Comparison of ENCODE assay signal across 18 cellular contexts in genomic region chr15:71892335-71892734, GRCh38.
DNase-seq lines count a peak whose midpoint lies in the region; ATAC-seq and TF ChIP-seq lines count a peak whose summit lies in the region.
"Had no signal": no experiment of that assay in that cellular context is flagged by ENCODE, and none has a peak within 500 bp of the region (broad histone marks: within the 10 kb centered on the region; RNA-seq: fewer than 3 reads in every experiment).

No MANE protein-coding gene starts in this region.

- H3K4me3 ChIP-seq in HEK293 (ENCODE audit: low read depth, low read length) (no peak overlapping the region), PC-3 (ENCODE audit: low read length) (no peak overlapping the region), mucosa of descending colon (no peak overlapping the region), aorta (ENCODE audit: low read length in 2 of 2) (no peak overlapping the region)
- H3K4me3 ChIP-seq: GM12878, GM23248, HAP-1 had no signal

- POLR2A ChIA-PET in HEK293 (lab: Yijun Ruan, JAX) (no interaction called here), PC-3 (lab: Charles Lee; ENCODE audit: unreplicated experiment) (no interaction called here)

- CTCF ChIA-PET in HEK293 (lab: Yijun Ruan, JAX) (interaction anchor here (1.0 kb wide), 1 partner anchor 36 kb away, joined by 3 read pairs; no protein-coding TSS in a partner anchor), PC-3 (lab: Charles Lee) (no interaction called here)
- CTCF ChIA-PET in activated naive CD4-positive, alpha-beta T cell treated with anti-CD3 and anti-CD28 coated beads, Interleukin-2, amount 10 ng/mL, durations not matched to agents 7 days and 5 days (lab: Charles Lee) = no interaction called here

- ATAC-seq in PC-3 (peak; percentile 66; the same call in 1 of the 2 replicates), mucosa of descending colon (peak; percentile 83), aorta (ENCODE audit: low FRiP score) (no peak)
- ATAC-seq: GM12878 had no signal

- no peaks in the 10 kb centered on the region for H3K79me2 ChIP-seq in PC-3 (ENCODE audit: low read length)

- 82 to 87% methylated on average over 3 of the region's 3 CpGs for WGBS in aorta, 2 donors

- H3K4me1 ChIP-seq in HEK293 (ENCODE audit: control insufficient read depth, insufficient read depth, low read length) = 0 out of 2 replicates have a peak, but pooled peaks cover 4% of the 10 kb centered on the region
- 0 out of 2 replicates have a peak, but pooled peaks cover 4% of the 10 kb centered on the region for H3K4me1 ChIP-seq in PC-3 (ENCODE audit: insufficient read depth, low read length)
- peaks cover 3% of the 10 kb centered on the region for H3K4me1 ChIP-seq in mucosa of descending colon (ENCODE audit: low read depth)
- H3K4me1 ChIP-seq in aorta (ENCODE audit: control insufficient read depth in 1 of 2, insufficient read depth in 2 of 2, low read length in 2 of 2) = peaks cover 0 to 2% of the 10 kb centered on the region in 2 donors
- H3K4me1 ChIP-seq: Caco-2, HAP-1 had no signal

- no peak overlapping the region for H3K4me2 ChIP-seq in PC-3 (ENCODE audit: low read length)
- H3K4me2 ChIP-seq: KMS-11 had no signal

- H3F3A ChIP-seq in PC-3 (ENCODE audit: low read length, unreplicated experiment) = no peaks in the 10 kb centered on the region

- H3K27ac Mint-ChIP-seq in activated naive CD4-positive, alpha-beta T cell treated with anti-CD3 and anti-CD28 coated beads, Interleukin-2, amount 10 ng/mL, durations not matched to agents 7 days and 5 days = no peak overlapping the region
- H3K27ac Mint-ChIP-seq in type B pancreatic cell = no peak overlapping the region
- H3K27ac Mint-ChIP-seq: CD4-positive, alpha-beta T cell had no signal

- no peaks in the 10 kb centered on the region for H3K9me3 Mint-ChIP-seq in activated naive CD4-positive, alpha-beta T cell treated with anti-CD3 and anti-CD28 coated beads, Interleukin-2, amount 10 ng/mL, durations not matched to agents 7 days and 5 days
- no peaks in the 10 kb centered on the region for H3K9me3 Mint-ChIP-seq in type B pancreatic cell
- H3K9me3 Mint-ChIP-seq: CD4-positive, alpha-beta T cell had no signal

- H3K9ac ChIP-seq in PC-3 (ENCODE audit: low read length) = no peak overlapping the region
- H3K9ac ChIP-seq: GM23248, KMS-11 had no signal

- H3K4me1 Mint-ChIP-seq in activated naive CD4-positive, alpha-beta T cell treated with anti-CD3 and anti-CD28 coated beads, Interleukin-2, amount 10 ng/mL, durations not matched to agents 7 days and 5 days = no peaks in the 10 kb centered on the region
- H3K4me1 Mint-ChIP-seq in type B pancreatic cell (ENCODE audit: unreplicated experiment) = no peaks in the 10 kb centered on the region

- no peak overlapping the region for H2AFZ ChIP-seq in PC-3 (ENCODE audit: low read length)
- H2AFZ ChIP-seq: GM23248 had no signal

- no peaks in the 10 kb centered on the region for H4K20me1 ChIP-seq in PC-3 (ENCODE audit: low read length)

- H3K36me3 ChIP-seq in HEK293 (ENCODE audit: control insufficient read depth in 2 of 2, insufficient read depth in 1 of 2, low read length in 2 of 2) (peaks cover 10 to 13% of the 10 kb centered on the region in 2 experiments), PC-3 (ENCODE audit: low read depth, low read length) (peaks cover 5% of the 10 kb centered on the region; the same call in 1 of the 2 replicates), mucosa of descending colon (ENCODE audit: low read depth) (no peaks in the 10 kb centered on the region), aorta (ENCODE audit: control insufficient read depth in 1 of 2, insufficient read depth in 2 of 2, low read length in 1 of 2) (peaks cover 0 to 2% of the 10 kb centered on the region in 2 donors)

- H3K9me3 ChIP-seq in HEK293 (ENCODE audit: control insufficient read depth, insufficient read depth, low read depth, low read length) (no peaks in the 10 kb centered on the region), PC-3 (ENCODE audit: low read length) (no peaks in the 10 kb centered on the region), mucosa of descending colon (no peaks in the 10 kb centered on the region), aorta (ENCODE audit: control insufficient read depth, low read length) (no peaks in the 10 kb centered on the region)
- H3K9me3 ChIP-seq: Caco-2, HAP-1 had no signal

- no peak for TF ChIP-seq CTCF in HEK293 (tag by site-specific recombination; IDR thresholded peaks at IDR 0.05)
- no peak for TF ChIP-seq CTCF in PC-3 (conservative IDR thresholded peaks at IDR 0.05; ENCODE audit: low read depth, low read length)
- no peak for TF ChIP-seq CTCF in mucosa of descending colon (IDR thresholded peaks at IDR 0.05)
- TF ChIP-seq CTCF in type B pancreatic cell (conservative IDR thresholded peaks at IDR 0.05) = no peak

- no peak overlapping the region for H3K4me3 Mint-ChIP-seq in activated naive CD4-positive, alpha-beta T cell treated with anti-CD3 and anti-CD28 coated beads, Interleukin-2, amount 10 ng/mL, durations not matched to agents 7 days and 5 days
- no peak overlapping the region for H3K4me3 Mint-ChIP-seq in type B pancreatic cell
- H3K4me3 Mint-ChIP-seq: CD4-positive, alpha-beta T cell had no signal

- intact Hi-C loops in PC-3 (cut with micrococcal nuclease) = no loop called here
- intact Hi-C loops in mucosa of descending colon (cut with DNase I, micrococcal nuclease) = no loop called here
- intact Hi-C loops in aorta (cut with DNase I) = no loop called here

- BruUV-seq in PC-3 (replicated peaks; lab: Mats Ljungman, UMichigan) = no TSS peak

- no peaks in the 10 kb centered on the region for H3K27me3 Mint-ChIP-seq in activated naive CD4-positive, alpha-beta T cell treated with anti-CD3 and anti-CD28 coated beads, Interleukin-2, amount 10 ng/mL, durations not matched to agents 7 days and 5 days
- no peaks in the 10 kb centered on the region for H3K27me3 Mint-ChIP-seq in type B pancreatic cell
- H3K27me3 Mint-ChIP-seq: CD4-positive, alpha-beta T cell had no signal

- H3K9me2 ChIP-seq in PC-3 (replicated peaks; ENCODE audit: low read length) = no peaks in the 10 kb centered on the region

- H3K27ac ChIP-seq in HEK293 (ENCODE audit: extremely low read depth, low read depth, low read length) = no peak overlapping the region
- H3K27ac ChIP-seq in PC-3 (ENCODE audit: low read length) = no peak overlapping the region
- no peak overlapping the region for H3K27ac ChIP-seq in aorta (ENCODE audit: low read depth in 1 of 2, low read length in 2 of 2)
- H3K27ac ChIP-seq: C4-2B, GM23248, HL-60, KMS-11 had no signal

- no peaks in the 10 kb centered on the region for H3K36me3 Mint-ChIP-seq in activated naive CD4-positive, alpha-beta T cell treated with anti-CD3 and anti-CD28 coated beads, Interleukin-2, amount 10 ng/mL, durations not matched to agents 7 days and 5 days
- peaks cover 28% of the 10 kb centered on the region for H3K36me3 Mint-ChIP-seq in type B pancreatic cell

- H3K27me3 ChIP-seq in PC-3 (ENCODE audit: low read length) (no peaks in the 10 kb centered on the region), aorta (ENCODE audit: control insufficient read depth in 1 of 2, insufficient read depth in 2 of 2, low read length in 1 of 2) (no peaks in the 10 kb centered on the region)

- peak; percentile 13 for DNase-seq in HuH-7.5 (ENCODE audit: low spot score)
- DNase-seq in PC-3 = no peak
- no peak for DNase-seq in mucosa of descending colon
- DNase-seq in activated naive CD4-positive, alpha-beta T cell treated with anti-CD3 and anti-CD28 coated beads, Interleukin-2, amount 10 ng/mL, durations not matched to agents 7 days and 5 days = no peak
- no peak for DNase-seq in type B pancreatic cell (ENCODE audit: extremely low spot score, unreplicated experiment)
- no peak for DNase-seq in aorta
- DNase-seq: AML-193; Caco-2; CD4-positive, alpha-beta T cell; DMS79 treated with DMSO at 0.1 percent for 48 hours; GF-D8; GM23248 had no signal

TF ChIP-seq in HEK293, 187 proteins besides CTCF, POLR2A, EP300 and RAD21 (continues in another document):
- TF ChIP-seq ZNF223 (tag by site-specific recombination; IDR thresholded peaks at IDR 0.05) (no peak), SP2 (tag by site-specific recombination; IDR thresholded peaks at IDR 0.05) (no peak), SCRT2 (tag by site-specific recombination; IDR thresholded peaks at IDR 0.05) (peak; percentile 61), ZBTB48 (tag by site-specific recombination; IDR thresholded peaks at IDR 0.05) (no peak), ZFP37 (tag by site-specific recombination; IDR thresholded peaks at IDR 0.05) (no peak), GFI1B (tag by site-specific recombination; IDR thresholded peaks at IDR 0.05) (no peak), ZNF473 (tag by site-specific recombination; IDR thresholded peaks at IDR 0.05) (no peak), ZNF335 (tag by site-specific recombination; conservative IDR thresholded peaks at IDR 0.05) (no peak), ZFHX2 (tag by site-specific recombination; conservative IDR thresholded peaks at IDR 0.05) (no peak), PRDM4 (tag by site-specific recombination; IDR thresholded peaks at IDR 0.05) (no peak), ZNF514 (tag by site-specific recombination; IDR thresholded peaks at IDR 0.05) (no peak), ZNF629 (tag by site-specific recombination; IDR thresholded peaks at IDR 0.05) (no peak), PRDM1 (tag by site-specific recombination; IDR thresholded peaks at IDR 0.05) (0 out of 2 replicates have a peak, but pooled peaks have one; percentile 9), ZNF132 (tag by site-specific recombination; IDR thresholded peaks at IDR 0.05; ENCODE audit: borderline replicate concordance) (no peak)
